In the genomic region with DNA sequence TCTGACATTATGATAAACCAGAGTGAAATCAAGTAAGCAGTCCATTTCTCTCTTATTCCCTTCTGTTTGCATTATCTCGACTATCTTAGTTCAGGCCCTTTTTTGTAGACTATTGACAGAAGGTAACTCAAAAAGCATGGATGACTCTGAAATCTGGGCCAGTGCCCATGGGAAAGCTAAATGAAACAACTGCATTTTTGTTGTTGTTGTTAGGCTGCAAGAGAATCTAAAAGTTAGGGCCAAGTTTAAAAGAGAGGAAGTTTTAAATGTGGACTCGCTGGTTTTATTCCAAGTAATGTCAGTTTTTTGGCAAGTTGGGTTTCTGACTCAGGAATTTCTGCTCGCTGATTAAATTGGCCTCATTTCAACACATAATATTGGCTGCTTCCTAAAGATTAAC, we compare ENCODE assay signal across 18 cellular contexts.
DNase-seq lines count a peak whose midpoint lies in the region; ATAC-seq, FAIRE-seq and TF ChIP-seq lines count a peak whose summit lies in the region.
"Had no signal": no experiment of that assay in that cellular context is flagged by ENCODE, and none has a peak within 500 bp of the region (broad histone marks: within the 10 kb centered on the region; RNA-seq: fewer than 3 reads in every experiment).

No MANE protein-coding gene starts in this region.

- H3K4me3 ChIP-seq in right atrium auricular region = no peak overlapping the region
- H3K4me3 ChIP-seq in astrocyte (ENCODE audit: insufficient read depth, low read depth, low read length) = no peak overlapping the region
- H3K4me3 ChIP-seq: body of pancreas, smooth muscle cell had no signal

- H3K79me2 ChIP-seq in astrocyte (ENCODE audit: insufficient read depth, low read length) = no peaks in the 10 kb centered on the region

- no peaks in the 10 kb centered on the region for H3K27me3 Mint-ChIP-seq in astrocyte (ENCODE audit: low read depth, unreplicated experiment)
- H3K27me3 Mint-ChIP-seq: naive thymus-derived CD8-positive, alpha-beta T cell had no signal

- H3K27me3 ChIP-seq in right atrium auricular region (no peaks in the 10 kb centered on the region), astrocyte (ENCODE audit: insufficient read depth, low read length) (no peaks in the 10 kb centered on the region)
- H3K27me3 ChIP-seq: body of pancreas had no signal

- DNase-seq in Right ventricle myocardium superior (no peak), right atrium auricular region (ENCODE audit: low spot score) (no peak), astrocyte (ENCODE audit: low read depth) (peak; percentile 81), fibroblast of the conjunctiva (ENCODE audit: low read depth) (peak; percentile 65), NCI-H1694 treated with DMSO at 0.1 percent for 48 hours (lab: John Stamatoyannopoulos, UW) (no peak)
- DNase-seq: 8988T; activated effector memory CD4-positive, alpha-beta T cell treated with anti-CD3 and anti-CD28 coated beads, Interleukin-2, amount 50 U/mL, for 16 hours; Calu3; left colon; MM.1S; naive thymus-derived CD8-positive, alpha-beta T cell; stimulated activated naive CD8-positive, alpha-beta T cell treated with anti-CD3 and anti-CD28 coated beads, Interleukin-15, Interleukin-2, amounts not matched to agents 100 U/mL and 50 U/mL, for 24 hours had no signal

- ATAC-seq in Right ventricle myocardium superior (ENCODE audit: poor library complexity) (peak; percentile 20), GM18519 (IDR thresholded peaks at IDR 0.05; ENCODE audit: low FRiP score, unreplicated experiment) (no peak), GM19023 (IDR thresholded peaks at IDR 0.05; ENCODE audit: unreplicated experiment) (no peak), GM21528 (IDR thresholded peaks at IDR 0.05; ENCODE audit: low FRiP score, unreplicated experiment) (no peak)
- ATAC-seq: body of pancreas; HCT116; left colon; naive thymus-derived CD8-positive, alpha-beta T cell; stimulated activated naive CD8-positive, alpha-beta T cell treated with anti-CD3 and anti-CD28 coated beads, Interleukin-15, Interleukin-2, amounts not matched to agents 100 U/mL and 50 U/mL, for 24 hours had no signal

- no peak overlapping the region for H3K27ac ChIP-seq in right atrium auricular region
- H3K27ac ChIP-seq in astrocyte (ENCODE audit: low read depth, low read length) = no peak overlapping the region

- no peak for TF ChIP-seq CTCF in right atrium auricular region (IDR thresholded peaks at IDR 0.05)
- TF ChIP-seq CTCF in astrocyte (IDR thresholded peaks at IDR 0.05; ENCODE audit: insufficient read depth, low read depth, low read length) = no peak

- H3K4me2 ChIP-seq in astrocyte (ENCODE audit: low read length) = peak overlapping the region; percentile 68
- H3K4me2 ChIP-seq: smooth muscle cell had no signal

- H2AFZ ChIP-seq in astrocyte (ENCODE audit: low read depth, low read length) = no peak overlapping the region

- H3K9me3 ChIP-seq in right atrium auricular region (no peaks in the 10 kb centered on the region), astrocyte (ENCODE audit: insufficient read depth, low read depth, low read length) (no peaks in the 10 kb centered on the region)
- H3K9me3 ChIP-seq: body of pancreas had no signal

- H3K4me3 Mint-ChIP-seq in astrocyte (ENCODE audit: unreplicated experiment) = no peak overlapping the region
- H3K4me3 Mint-ChIP-seq: naive thymus-derived CD8-positive, alpha-beta T cell had no signal

- H3K27ac Mint-ChIP-seq in astrocyte (ENCODE audit: unreplicated experiment) = no peak overlapping the region
- H3K27ac Mint-ChIP-seq: naive thymus-derived CD8-positive, alpha-beta T cell had no signal

- no peaks in the 10 kb centered on the region for H3K36me3 Mint-ChIP-seq in astrocyte (ENCODE audit: low read depth, unreplicated experiment)
- H3K36me3 Mint-ChIP-seq: naive thymus-derived CD8-positive, alpha-beta T cell had no signal

- H3K9ac ChIP-seq in astrocyte (ENCODE audit: low read length) = no peak overlapping the region

- intact Hi-C loops in Right ventricle myocardium superior (cut with DNase I) = no loop called here

- H4K20me1 ChIP-seq in astrocyte (ENCODE audit: insufficient read depth, low read length) = no peaks in the 10 kb centered on the region

- H3K4me1 Mint-ChIP-seq in astrocyte (ENCODE audit: low read depth, unreplicated experiment) = no peaks in the 10 kb centered on the region
- H3K4me1 Mint-ChIP-seq: naive thymus-derived CD8-positive, alpha-beta T cell had no signal

- H3K9me3 Mint-ChIP-seq in astrocyte (ENCODE audit: unreplicated experiment) = no peaks in the 10 kb centered on the region

- H3K4me1 ChIP-seq in right atrium auricular region = no peaks in the 10 kb centered on the region
- peaks cover 11% of the 10 kb centered on the region for H3K4me1 ChIP-seq in astrocyte (ENCODE audit: insufficient read depth, low read length)

- FAIRE-seq in astrocyte (lab: Jason Lieb, UNC) = peak; percentile 5

- H3K36me3 ChIP-seq in right atrium auricular region (no peaks in the 10 kb centered on the region), astrocyte (ENCODE audit: insufficient read depth, low read length) (no peaks in the 10 kb centered on the region)

Comparison
In these comparisons a context has a peak if more than half of its experiments do, and no peak if none do; other contexts are left out.
1. DNase-seq: peak in astrocyte (single experiment) and fibroblast of the conjunctiva (single experiment); none in Right ventricle myocardium superior (single experiment), right atrium auricular region (single experiment) and NCI-H1694 treated with DMSO at 0.1 percent for 48 hours (single experiment).